ENCODE assay signal across 8 cellular contexts in genomic region chr5:6576861-6577501, GRCh38. TPM values are rescaled to one million over a fixed set of nuclear protein-coding genes. Genes with fewer than 3 reads are reported as not detected.
DNase-seq lines count a peak whose midpoint lies in the region; ATAC-seq lines count a peak whose summit lies in the region.

No MANE protein-coding gene starts in this region.

- no peaks in the 10 kb centered on the region for H3K36me3 ChIP-seq in H7 (replicated peaks; ENCODE audit: control insufficient read depth, insufficient read depth, low read length)

- ATAC-seq in sciatic nerve (no peak), HG02870 (IDR thresholded peaks at IDR 0.05; ENCODE audit: unreplicated experiment) (no peak), GM18858 (IDR thresholded peaks at IDR 0.05; ENCODE audit: unreplicated experiment) (no peak)

- H3K4me3 ChIP-seq in H7 (ENCODE audit: insufficient read depth, low read depth, low read length), result no peak overlapping the region

- DNase-seq in CD1c-positive myeloid dendritic cell (ENCODE audit: extremely low spot score) (peak; percentile 3), H7 (peak; percentile 73), NCI-H524 treated with DMSO at 0.1 percent for 48 hours (lab: John Stamatoyannopoulos, UW) (peak; percentile 29), T47D (ENCODE audit: low read depth in 1 of 2, low spot score in 1 of 2) (peak; percentile 71 to 86), left kidney (ENCODE audit: low read depth, low spot score) (peak; percentile 53), sciatic nerve (ENCODE audit: low spot score) (no peak)

- intact Hi-C loops in sciatic nerve (cut with DNase I), result no loop called here

- peaks cover 5% of the 10 kb centered on the region; the same call in 1 of the 2 replicates for H3K27me3 ChIP-seq in H7 (ENCODE audit: control insufficient read depth, insufficient read depth, low read length)

- in situ Hi-C loops in T47D (cut with HindIII; ENCODE audit: low pct_unique_long_range_greater_than_20kb, low sequenced_read_pairs), result no loop called here

RNA-seq across cellular contexts. Expression of gene NSUN2, which starts 55.9 kb away (rescaled TPM):
- total RNA-seq in H7 (2014; rRNA removed; shearing (Covaris generic)), result 71.1 and 73.1 TPM in 2 replicates
- 53.0 TPM for total RNA-seq in sciatic nerve

RNA-seq across cellular contexts. Expression of gene SRD5A1, which starts 56.3 kb away (rescaled TPM):
- 17.1 and 27.7 TPM in 2 replicates for total RNA-seq in H7 (2014; rRNA removed; shearing (Covaris generic))
- 9.6 TPM for total RNA-seq in sciatic nerve
